In genomic region chr2:200270732-200271131, GRCh38 we compare ENCODE assay signal across 30 cellular contexts.
"Had no signal": no experiment of that assay in that cellular context is flagged by ENCODE, and none has a peak within 500 bp of the region (broad histone marks: within the 10 kb centered on the region; RNA-seq: fewer than 3 reads in every experiment).

No MANE protein-coding gene starts in this region.

- H3K36me3 ChIP-seq: adrenal gland, cardiac muscle cell, colonic mucosa, esophagus squamous epithelium, heart left ventricle had no signal

- H3K4me3 ChIP-seq: adrenal gland, body of pancreas, cardiac muscle cell, colonic mucosa, esophagus squamous epithelium, heart left ventricle had no signal

- H3K27ac ChIP-seq: adrenal gland, body of pancreas, cardiac muscle cell, colonic mucosa, esophagus squamous epithelium, heart left ventricle had no signal

- ATAC-seq: activated CD4-positive, alpha-beta T cell treated with anti-CD3 and anti-CD28 coated beads for 36 hours; activated CD8-positive, alpha-beta memory T cell treated with anti-CD3 and anti-CD28 coated beads, Interleukin-2, amount 10 ng/mL, durations not matched to agents 7 days and 5 days; activated CD8-positive, alpha-beta T cell treated with anti-CD3 and anti-CD28 coated beads, Interleukin-2, amount 10 ng/mL, durations not matched to agents 7 days and 5 days; activated naive CD8-positive, alpha-beta T cell treated with anti-CD3 and anti-CD28 coated beads, Interleukin-2, amount 50 U/mL, for 24 hours; body of pancreas; heart left ventricle had no signal

- H3K27me3 ChIP-seq: adrenal gland, body of pancreas, cardiac muscle cell, colonic mucosa, esophagus squamous epithelium, heart left ventricle had no signal

- H3K4me1 ChIP-seq: adrenal gland, body of pancreas, colonic mucosa, esophagus squamous epithelium, heart left ventricle had no signal

- DNase-seq: activated CD4-positive, alpha-beta memory T cell treated with anti-CD3 and anti-CD28 coated beads for 36 hours; activated CD4-positive, alpha-beta T cell treated with anti-CD3 and anti-CD28 coated beads for 36 hours; activated CD4-positive, alpha-beta T cell treated with anti-CD3 and anti-CD28 coated beads, Interleukin-2, amount 10 ng/mL, durations not matched to agents 24 days and 14 days; activated CD4-positive, CD25-positive, alpha-beta regulatory T cell; activated CD4-positive, CD25-positive, alpha-beta regulatory T cell treated with anti-CD3 and anti-CD28 coated beads, Interleukin-2, amount 50 U/mL, for 72 hours; activated CD8-positive, alpha-beta memory T cell treated with anti-CD3 and anti-CD28 coated beads, Interleukin-2, amount 10 ng/mL, durations not matched to agents 7 days and 5 days; activated CD8-positive, alpha-beta memory T cell treated with anti-CD3 and anti-CD28 coated beads, Interleukin-2, amount 50 U/mL, for 4 hours; activated CD8-positive, alpha-beta T cell treated with anti-CD3 and anti-CD28 coated beads, Interleukin-2, amount 10 ng/mL, durations not matched to agents 7 days and 5 days; activated effector memory CD4-positive, alpha-beta T cell treated with anti-CD3 and anti-CD28 coated beads, Interleukin-2, amount 50 U/mL, for 16 hours; activated naive CD4-positive, alpha-beta T cell treated with anti-CD3 and anti-CD28 coated beads for 36 hours; activated naive CD8-positive, alpha-beta T cell treated with anti-CD3 and anti-CD28 coated beads for 36 hours; activated naive CD8-positive, alpha-beta T cell treated with anti-CD3 and anti-CD28 coated beads, Interleukin-2, amount 50 U/mL, for 24 hours; activated T-cell treated with anti-CD3 and anti-CD28 coated beads, Interleukin-2, amount 50 U/mL, for 1 hour; activated T-cell treated with anti-CD3 and anti-CD28 coated beads, Interleukin-2, amount 50 U/mL, for 48 hours; adrenal gland; amygdala; aorta; body of pancreas; central memory CD4-positive, alpha-beta T cell; cerebellar nuclear complex; colonic mucosa; effector CD8-positive, alpha-beta T cell; erythroblast; esophagus squamous epithelium; glutamatergic neuron; heart left ventricle; T-helper 2 cell had no signal

- H3K9me3 ChIP-seq: adrenal gland, body of pancreas, colonic mucosa, esophagus squamous epithelium, heart left ventricle had no signal

- FAIRE-seq: endometrium, frontal cortex had no signal
